2 cellular contexts compared by ENCODE assay signal in the genomic region with DNA sequence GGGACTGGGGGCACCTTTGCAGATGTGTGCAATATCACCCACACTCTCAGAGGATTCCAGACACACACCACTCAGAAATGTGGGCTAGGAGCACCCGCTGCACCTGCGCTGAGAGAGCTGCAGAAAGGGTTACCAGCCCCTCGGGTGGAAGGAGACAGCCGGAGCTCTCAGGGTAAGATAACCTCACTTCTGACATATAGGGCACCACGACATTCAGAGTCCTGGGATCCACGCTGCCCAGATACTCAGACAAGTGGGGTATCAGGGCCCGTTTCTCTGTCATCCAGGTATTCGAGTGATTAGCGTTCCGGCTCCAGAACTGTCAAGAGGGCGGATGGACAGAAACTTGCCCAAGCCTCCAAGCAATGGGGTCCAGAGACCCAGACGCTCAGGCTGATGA.
TF ChIP-seq lines count a peak whose summit lies in the region.

No MANE protein-coding gene starts in this region.

TF ChIP-seq in SK-N-SH, 30 proteins besides CTCF, POLR2A, EP300 and RAD21:
- no peak for TF ChIP-seq MEF2A (IDR thresholded peaks at IDR 0.05; ENCODE audit: borderline replicate concordance, low read depth)
- no peak for TF ChIP-seq NFIC (IDR thresholded peaks at IDR 0.05; ENCODE audit: borderline replicate concordance)
- TF ChIP-seq RXRA (IDR thresholded peaks at IDR 0.05; ENCODE audit: borderline replicate concordance, low read depth) = no peak
- no peak for TF ChIP-seq TAF1 (IDR thresholded peaks at IDR 0.05; ENCODE audit: borderline replicate concordance, low read depth, low read length)
- TF ChIP-seq RCOR1 (IDR thresholded peaks at IDR 0.05; ENCODE audit: low read length) = no peak
- no peak for TF ChIP-seq TEAD4 (IDR thresholded peaks at IDR 0.05; ENCODE audit: borderline replicate concordance, insufficient read depth)
- TF ChIP-seq EZH2phosphoT487 (IDR thresholded peaks at IDR 0.05; ENCODE audit: borderline replicate concordance, low read depth) = no peak
- TF ChIP-seq, protein P1, sequence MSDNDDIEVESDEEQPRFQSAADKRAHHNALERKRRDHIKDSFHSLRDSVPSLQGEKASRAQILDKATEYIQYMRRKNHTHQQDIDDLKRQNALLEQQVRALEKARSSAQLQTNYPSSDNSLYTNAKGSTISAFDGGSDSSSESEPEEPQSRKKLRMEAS (IDR thresholded peaks at IDR 0.05; ENCODE audit: low read depth) = no peak
- no peak for TF ChIP-seq FOXJ3 (CRISPR knock-in tag; IDR thresholded peaks at IDR 0.05)
- TF ChIP-seq, protein P2, sequence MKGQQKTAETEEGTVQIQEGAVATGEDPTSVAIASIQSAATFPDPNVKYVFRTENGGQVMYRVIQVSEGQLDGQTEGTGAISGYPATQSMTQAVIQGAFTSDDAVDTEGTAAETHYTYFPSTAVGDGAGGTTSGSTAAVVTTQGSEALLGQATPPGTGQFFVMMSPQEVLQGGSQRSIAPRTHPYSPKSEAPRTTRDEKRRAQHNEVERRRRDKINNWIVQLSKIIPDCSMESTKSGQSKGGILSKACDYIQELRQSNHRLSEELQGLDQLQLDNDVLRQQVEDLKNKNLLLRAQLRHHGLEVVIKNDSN (IDR thresholded peaks at IDR 0.05; ENCODE audit: borderline replicate concordance, low read depth) = no peak
- no peak for TF ChIP-seq GABPA (IDR thresholded peaks at IDR 0.05; ENCODE audit: low read depth)
- no peak for TF ChIP-seq YY1 (IDR thresholded peaks at IDR 0.05; ENCODE audit: low read depth)
- TF ChIP-seq, protein P3, sequence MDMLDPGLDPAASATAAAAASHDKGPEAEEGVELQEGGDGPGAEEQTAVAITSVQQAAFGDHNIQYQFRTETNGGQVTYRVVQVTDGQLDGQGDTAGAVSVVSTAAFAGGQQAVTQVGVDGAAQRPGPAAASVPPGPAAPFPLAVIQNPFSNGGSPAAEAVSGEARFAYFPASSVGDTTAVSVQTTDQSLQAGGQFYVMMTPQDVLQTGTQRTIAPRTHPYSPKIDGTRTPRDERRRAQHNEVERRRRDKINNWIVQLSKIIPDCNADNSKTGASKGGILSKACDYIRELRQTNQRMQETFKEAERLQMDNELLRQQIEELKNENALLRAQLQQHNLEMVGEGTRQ (IDR thresholded peaks at IDR 0.05; ENCODE audit: borderline replicate concordance, low read depth, low read length) = no peak
- TF ChIP-seq FOSL2 (IDR thresholded peaks at IDR 0.05; ENCODE audit: borderline replicate concordance, low read depth) = no peak
- TF ChIP-seq, protein P4, sequence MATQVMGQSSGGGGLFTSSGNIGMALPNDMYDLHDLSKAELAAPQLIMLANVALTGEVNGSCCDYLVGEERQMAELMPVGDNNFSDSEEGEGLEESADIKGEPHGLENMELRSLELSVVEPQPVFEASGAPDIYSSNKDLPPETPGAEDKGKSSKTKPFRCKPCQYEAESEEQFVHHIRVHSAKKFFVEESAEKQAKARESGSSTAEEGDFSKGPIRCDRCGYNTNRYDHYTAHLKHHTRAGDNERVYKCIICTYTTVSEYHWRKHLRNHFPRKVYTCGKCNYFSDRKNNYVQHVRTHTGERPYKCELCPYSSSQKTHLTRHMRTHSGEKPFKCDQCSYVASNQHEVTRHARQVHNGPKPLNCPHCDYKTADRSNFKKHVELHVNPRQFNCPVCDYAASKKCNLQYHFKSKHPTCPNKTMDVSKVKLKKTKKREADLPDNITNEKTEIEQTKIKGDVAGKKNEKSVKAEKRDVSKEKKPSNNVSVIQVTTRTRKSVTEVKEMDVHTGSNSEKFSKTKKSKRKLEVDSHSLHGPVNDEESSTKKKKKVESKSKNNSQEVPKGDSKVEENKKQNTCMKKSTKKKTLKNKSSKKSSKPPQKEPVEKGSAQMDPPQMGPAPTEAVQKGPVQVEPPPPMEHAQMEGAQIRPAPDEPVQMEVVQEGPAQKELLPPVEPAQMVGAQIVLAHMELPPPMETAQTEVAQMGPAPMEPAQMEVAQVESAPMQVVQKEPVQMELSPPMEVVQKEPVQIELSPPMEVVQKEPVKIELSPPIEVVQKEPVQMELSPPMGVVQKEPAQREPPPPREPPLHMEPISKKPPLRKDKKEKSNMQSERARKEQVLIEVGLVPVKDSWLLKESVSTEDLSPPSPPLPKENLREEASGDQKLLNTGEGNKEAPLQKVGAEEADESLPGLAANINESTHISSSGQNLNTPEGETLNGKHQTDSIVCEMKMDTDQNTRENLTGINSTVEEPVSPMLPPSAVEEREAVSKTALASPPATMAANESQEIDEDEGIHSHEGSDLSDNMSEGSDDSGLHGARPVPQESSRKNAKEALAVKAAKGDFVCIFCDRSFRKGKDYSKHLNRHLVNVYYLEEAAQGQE (IDR thresholded peaks at IDR 0.05; ENCODE audit: low read depth, low read length) = no peak
- TF ChIP-seq SMC3 (IDR thresholded peaks at IDR 0.05; ENCODE audit: low read depth, low read length) = no peak
- TF ChIP-seq FOXM1 (IDR thresholded peaks at IDR 0.05; ENCODE audit: low read depth) = no peak

TF ChIP-seq in SK-N-SH treated with all-trans-retinoic acid at 6 μM for 48 hours, 23 proteins besides CTCF, POLR2A, EP300 and RAD21:
- TF ChIP-seq OSR1 (CRISPR knock-in tag; IDR thresholded peaks at IDR 0.05) (no peak), GLIS3 (CRISPR knock-in tag; IDR thresholded peaks at IDR 0.05) (no peak), ZFP3 (CRISPR knock-in tag; IDR thresholded peaks at IDR 0.05) (no peak), CSDC2 (CRISPR knock-in tag; IDR thresholded peaks at IDR 0.05) (no peak), ZC3H10 (CRISPR knock-in tag; IDR thresholded peaks at IDR 0.05) (no peak)
- TF ChIP-seq, protein P5, sequence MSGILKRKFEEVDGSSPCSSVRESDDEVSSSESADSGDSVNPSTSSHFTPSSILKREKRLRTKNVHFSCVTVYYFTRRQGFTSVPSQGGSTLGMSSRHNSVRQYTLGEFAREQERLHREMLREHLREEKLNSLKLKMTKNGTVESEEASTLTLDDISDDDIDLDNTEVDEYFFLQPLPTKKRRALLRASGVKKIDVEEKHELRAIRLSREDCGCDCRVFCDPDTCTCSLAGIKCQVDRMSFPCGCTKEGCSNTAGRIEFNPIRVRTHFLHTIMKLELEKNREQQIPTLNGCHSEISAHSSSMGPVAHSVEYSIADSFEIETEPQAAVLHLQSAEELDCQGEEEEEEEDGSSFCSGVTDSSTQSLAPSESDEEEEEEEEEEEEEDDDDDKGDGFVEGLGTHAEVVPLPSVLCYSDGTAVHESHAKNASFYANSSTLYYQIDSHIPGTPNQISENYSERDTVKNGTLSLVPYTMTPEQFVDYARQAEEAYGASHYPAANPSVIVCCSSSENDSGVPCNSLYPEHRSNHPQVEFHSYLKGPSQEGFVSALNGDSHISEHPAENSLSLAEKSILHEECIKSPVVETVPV (CRISPR knock-in tag; IDR thresholded peaks at IDR 0.05) = no peak
